18 cellular contexts compared by ENCODE assay signal in genomic region chr2:83370419-83370762, GRCh38.
DNase-seq lines count a peak whose midpoint lies in the region; ATAC-seq, FAIRE-seq and TF ChIP-seq lines count a peak whose summit lies in the region.
"Had no signal": no experiment of that assay in that cellular context is flagged by ENCODE, and none has a peak within 500 bp of the region (broad histone marks: within the 10 kb centered on the region; RNA-seq: fewer than 3 reads in every experiment).

No MANE protein-coding gene starts in this region.

- peaks cover 0 to 10% (median 5%) of the 10 kb centered on the region in 4 donors for H3K4me1 ChIP-seq in liver (ENCODE audit: control insufficient read depth in 4 of 4, insufficient read depth in 4 of 4, low read length in 3 of 4)
- no peaks in the 10 kb centered on the region for H3K4me1 ChIP-seq in HepG2 (ENCODE audit: insufficient read depth, low read length)
- no peaks in the 10 kb centered on the region for H3K4me1 ChIP-seq in osteoblast (ENCODE audit: insufficient read depth, low read length)
- no peaks in the 10 kb centered on the region for H3K4me1 ChIP-seq in adrenal gland (replicated peaks in 1 of 2)
- H3K4me1 ChIP-seq: BLaER1, HAP-1 had no signal

- FAIRE-seq in HepG2 (lab: Jason Lieb, UNC), result no peak
- FAIRE-seq: GM12878, GM19239 had no signal

- TF ChIP-seq CTCF in liver (IDR thresholded peaks at IDR 0.05; ENCODE audit: low read depth, low read length, missing input control), result no peak
- no peak for TF ChIP-seq CTCF in HepG2 (CRISPR knock-in tag; IDR thresholded peaks at IDR 0.05)
- no peak for TF ChIP-seq CTCF in osteoblast (IDR thresholded peaks at IDR 0.05; ENCODE audit: extremely low read depth, low read depth, low read length)
- no peak for TF ChIP-seq CTCF in adrenal gland (IDR thresholded peaks at IDR 0.05)
- no peak for TF ChIP-seq CTCF in MCF 10A (IDR thresholded peaks at IDR 0.05; ENCODE audit: unreplicated experiment)

- DNase-seq in HepG2 (ENCODE audit: low spot score) (no peak), left lobe of liver (ENCODE audit: low spot score) (no peak), osteoblast (ENCODE audit: insufficient read length, low spot score, missing footprints) (peak; percentile 3), adrenal gland (no peak), MCF 10A (ENCODE audit: unreplicated experiment) (no peak)
- DNase-seq in activated CD8-positive, alpha-beta memory T cell treated with anti-CD3 and anti-CD28 coated beads for 24 hours, result no peak
- DNase-seq: 8988T; Calu3; CD4-positive, alpha-beta memory T cell; DMS79 treated with DMSO at 0.1 percent for 48 hours; GM23248 had no signal

- H3K27me3 ChIP-seq in liver (ENCODE audit: control insufficient read depth in 4 of 4, insufficient read depth in 4 of 4, low read length in 3 of 4), result no peaks in the 10 kb centered on the region
- H3K27me3 ChIP-seq in HepG2 (ENCODE audit: control insufficient read depth in 1 of 2, insufficient read depth in 2 of 2, low read length in 2 of 2), result no peaks in the 10 kb centered on the region
- no peaks in the 10 kb centered on the region for H3K27me3 ChIP-seq in osteoblast (ENCODE audit: insufficient read depth, low read length)
- H3K27me3 ChIP-seq in adrenal gland, result no peaks in the 10 kb centered on the region
- H3K27me3 ChIP-seq: BLaER1 had no signal

- no peaks in the 10 kb centered on the region for H3K36me3 Mint-ChIP-seq in MCF 10A (ENCODE audit: insufficient read depth, unreplicated experiment)
- H3K36me3 Mint-ChIP-seq: CD14-positive monocyte; CD4-positive, alpha-beta memory T cell had no signal

- intact Hi-C loops in HepG2 (cut with micrococcal nuclease; ENCODE audit: unreplicated experiment), result no loop called here
- intact Hi-C loops in adrenal gland (cut with DNase I), result no loop called here
- intact Hi-C loops in MCF 10A (cut with micrococcal nuclease), result no loop called here

- POLR2A ChIA-PET in HepG2 (lab: Yijun Ruan, JAX), result no interaction called here
- POLR2A ChIA-PET in MCF 10A (lab: Yijun Ruan, JAX), result no interaction called here

- WGBS in liver, result 33% methylated on average over 2 of the region's 2 CpGs
- under 1% methylated on average over 2 of the region's 2 CpGs for whole genome bisulfite sequencing in HepG2 (ENCODE audit: low lambda C conversion rate)
- 69 to 85% (median 75%) methylated on average over 2 of the region's 2 CpGs for WGBS in adrenal gland, 4 donors

- no peak overlapping the region for H3K4me3 ChIP-seq in liver (ENCODE audit: low read depth in 1 of 3, low read length in 3 of 3)
- no peak overlapping the region for H3K4me3 ChIP-seq in HepG2 (replicated peaks in 1 of 3; ENCODE audit: insufficient read depth in 1 of 3, low read depth in 2 of 3, low read length in 3 of 3)
- no peak overlapping the region for H3K4me3 ChIP-seq in osteoblast (ENCODE audit: insufficient read depth, low read length)
- no peak overlapping the region for H3K4me3 ChIP-seq in adrenal gland
- H3K4me3 ChIP-seq: BLaER1, GM12878, GM23248, HAP-1 had no signal

- CTCF ChIA-PET in HepG2 (lab: Yijun Ruan, JAX; ENCODE audit: low intra/inter-chr PET ratio, low total read pairs), result no interaction called here
- CTCF ChIA-PET in MCF 10A (lab: Yijun Ruan, JAX), result no interaction called here

- H3K4me2 ChIP-seq in HepG2 (ENCODE audit: low read depth, low read length), result no peak overlapping the region
- H3K4me2 ChIP-seq in osteoblast (ENCODE audit: insufficient read depth, low read length), result no peak overlapping the region
- H3K4me2 ChIP-seq: BLaER1 had no signal

- H3K9ac ChIP-seq in liver (ENCODE audit: low read depth in 1 of 2, low read length in 2 of 2), result peak overlapping the region in 1 of 2 donors; percentile 10
- H3K9ac ChIP-seq in HepG2 (ENCODE audit: insufficient read depth, low read depth, low read length), result no peak overlapping the region
- H3K9ac ChIP-seq: BLaER1, GM23248 had no signal

- H3K36me3 ChIP-seq in liver (ENCODE audit: control insufficient read depth in 4 of 4, insufficient read depth in 3 of 4, low read depth in 1 of 4, low read length in 3 of 4), result no peaks in the 10 kb centered on the region
- no peaks in the 10 kb centered on the region for H3K36me3 ChIP-seq in HepG2 (replicated peaks in 1 of 2; ENCODE audit: control insufficient read depth in 1 of 2, insufficient read depth in 2 of 2, low read length in 2 of 2)
- H3K36me3 ChIP-seq in osteoblast (ENCODE audit: insufficient read depth, low read length), result no peaks in the 10 kb centered on the region
- H3K36me3 ChIP-seq in adrenal gland (replicated peaks in 1 of 2), result no peaks in the 10 kb centered on the region
- H3K36me3 ChIP-seq: BLaER1, HAP-1 had no signal

- no peak overlapping the region for H3K4me3 Mint-ChIP-seq in MCF 10A (ENCODE audit: unreplicated experiment)
- H3K4me3 Mint-ChIP-seq: CD14-positive monocyte; CD4-positive, alpha-beta memory T cell had no signal

- in situ Hi-C loops in HepG2 (cut with HindIII; ENCODE audit: extremely low pct_ligation_motif_present, low pct_unique_long_range_greater_than_20kb), result no loop called here

- TF ChIP-seq RAD21 in liver (IDR thresholded peaks at IDR 0.05) (peak; percentile 27 to 36), HepG2 (CRISPR knock-in tag; IDR thresholded peaks at IDR 0.05) (no peak)

- H3K27ac ChIP-seq in liver (ENCODE audit: low read depth in 1 of 2, low read length in 2 of 2) (peak overlapping the region; percentile 81 to 94), HepG2 (ENCODE audit: extremely low read length, insufficient read depth, low read length) (no peak overlapping the region), osteoblast (ENCODE audit: low read depth, low read length) (no peak overlapping the region), adrenal gland (no peak overlapping the region)
- H3K27ac ChIP-seq: BLaER1, GM23248 had no signal

- no peaks in the 10 kb centered on the region for H3K4me1 Mint-ChIP-seq in MCF 10A (ENCODE audit: insufficient read depth, unreplicated experiment)
- H3K4me1 Mint-ChIP-seq: CD14-positive monocyte; CD4-positive, alpha-beta memory T cell had no signal

- H3K79me2 ChIP-seq in HepG2 (ENCODE audit: insufficient read depth, low read length) (no peaks in the 10 kb centered on the region), osteoblast (ENCODE audit: insufficient read depth, low read length) (no peaks in the 10 kb centered on the region)

- TF ChIP-seq POLR2A in HepG2 (IDR thresholded peaks at IDR 0.05; ENCODE audit: insufficient read depth in 1 of 2, low read depth in 2 of 2, low read length in 2 of 2), result no peak
- TF ChIP-seq POLR2A in adrenal gland (IDR thresholded peaks at IDR 0.05), result no peak

- BruUV-seq in HepG2 (replicated peaks; lab: Mats Ljungman, UMichigan) (no TSS peak), MCF 10A (replicated peaks; lab: Mats Ljungman, UMichigan) (no TSS peak)

- no peaks in the 10 kb centered on the region for H4K20me1 ChIP-seq in HepG2 (ENCODE audit: insufficient read depth, low read length)
- no peaks in the 10 kb centered on the region for H4K20me1 ChIP-seq in osteoblast (ENCODE audit: insufficient read depth, low read length)
- H4K20me1 ChIP-seq: BLaER1 had no signal

- no peaks in the 10 kb centered on the region for H3K9me3 Mint-ChIP-seq in MCF 10A (ENCODE audit: unreplicated experiment)

- peaks cover 0 to 2% (median 0%) of the 10 kb centered on the region in 4 donors for H3K9me3 ChIP-seq in liver (ENCODE audit: control insufficient read depth in 4 of 4, low read length in 3 of 4)
- H3K9me3 ChIP-seq in HepG2 (ENCODE audit: low read length), result peaks cover 84% of the 10 kb centered on the region
- peaks cover 4% of the 10 kb centered on the region for H3K9me3 ChIP-seq in osteoblast (ENCODE audit: low read depth, low read length)
- H3K9me3 ChIP-seq in adrenal gland (replicated peaks in 1 of 3), result no peaks in the 10 kb centered on the region
- H3K9me3 ChIP-seq: BLaER1, HAP-1 had no signal

- TF ChIP-seq EP300 in HepG2 (IDR thresholded peaks at IDR 0.05; ENCODE audit: low read depth in 2 of 2, low read length in 2 of 2) (no peak), HepG2 (CRISPR knock-in tag; IDR thresholded peaks at IDR 0.05; ENCODE audit: borderline replicate concordance) (no peak)

- no peak for ATAC-seq in HepG2
- ATAC-seq in left lobe of liver, result peak; percentile 95
- no peak for ATAC-seq in HG02759 (IDR thresholded peaks at IDR 0.05; ENCODE audit: unreplicated experiment)
- ATAC-seq: GM12878 had no signal

- no peaks in the 10 kb centered on the region for H3K27me3 Mint-ChIP-seq in MCF 10A (ENCODE audit: insufficient read depth, unreplicated experiment)
- H3K27me3 Mint-ChIP-seq: CD4-positive, alpha-beta memory T cell had no signal

- H2AFZ ChIP-seq in HepG2 (ENCODE audit: low read length), result no peak overlapping the region
- H2AFZ ChIP-seq in osteoblast (ENCODE audit: low read length), result no peak overlapping the region
- H2AFZ ChIP-seq: GM23248 had no signal

- no peak overlapping the region for H3K27ac Mint-ChIP-seq in MCF 10A (ENCODE audit: low read depth, unreplicated experiment)
- H3K27ac Mint-ChIP-seq: CD14-positive monocyte; CD4-positive, alpha-beta memory T cell had no signal

TF ChIP-seq in liver, 16 proteins besides CTCF, POLR2A, EP300 and RAD21 (continues in another document):
- peak in 1 of 2 donors; percentile 58 for TF ChIP-seq JUND (IDR thresholded peaks at IDR 0.05)

TF ChIP-seq in HepG2, 621 proteins besides CTCF, POLR2A, EP300 and RAD21:
- no peak for TF ChIP-seq ZNF567 (CRISPR knock-in tag; IDR thresholded peaks at IDR 0.05; ENCODE audit: borderline replicate concordance)
- no peak for TF ChIP-seq ZFP36L1 (CRISPR knock-in tag; IDR thresholded peaks at IDR 0.05)
- no peak for TF ChIP-seq MEIS2 (CRISPR knock-in tag; IDR thresholded peaks at IDR 0.05)
- no peak for TF ChIP-seq RBFOX2 (IDR thresholded peaks at IDR 0.05; ENCODE audit: low read depth, low read length)
- TF ChIP-seq FLYWCH1 (CRISPR knock-in tag; IDR thresholded peaks at IDR 0.05), result no peak

Comparison
In these comparisons a context has a peak if more than half of its experiments do, and no peak if none do; other contexts are left out.
1. H3K27ac ChIP-seq: peak in liver (2 of 2); none in HepG2 (single experiment), osteoblast (single experiment) and adrenal gland (0 of 5).